Comparison of ENCODE assay signal across 8 cellular contexts in genomic region chr15:70488002-70488605, GRCh38.
DNase-seq lines count a peak whose midpoint lies in the region; ATAC-seq, FAIRE-seq and TF ChIP-seq lines count a peak whose summit lies in the region.

No MANE protein-coding gene starts in this region.

- peaks cover 8 to 17% of the 10 kb centered on the region in 2 donors for H3K27me3 Mint-ChIP-seq in CD8-positive, alpha-beta memory T cell
- peaks cover 2% of the 10 kb centered on the region for H3K27me3 Mint-ChIP-seq in activated naive CD4-positive, alpha-beta T cell treated with anti-CD3 and anti-CD28 coated beads for 36 hours (ENCODE audit: low read depth)
- H3K27me3 Mint-ChIP-seq in glutamatergic neuron (ENCODE audit: unreplicated experiment), result peaks cover 8% of the 10 kb centered on the region

- H3K4me3 ChIP-seq in CD8-positive, alpha-beta memory T cell (ENCODE audit: low read length), result no peak overlapping the region

- peaks cover 0 to 1% (median 0%) of the 10 kb centered on the region in 5 donors for H3K9me3 Mint-ChIP-seq in CD8-positive, alpha-beta memory T cell
- no peaks in the 10 kb centered on the region for H3K9me3 Mint-ChIP-seq in activated naive CD4-positive, alpha-beta T cell treated with anti-CD3 and anti-CD28 coated beads for 36 hours
- peaks cover 7% of the 10 kb centered on the region for H3K9me3 Mint-ChIP-seq in glutamatergic neuron (ENCODE audit: unreplicated experiment)

- CTCF ChIA-PET in CD8-positive, alpha-beta memory T cell (lab: Charles Lee), result interaction anchor here (0.6 to 4.8 kb wide), 29 partner anchors 8 to 1025 kb away, joined by 3 to 34 read pairs (median 3); partner anchors contain the start of gene TLE3
- CTCF ChIA-PET in activated naive CD4-positive, alpha-beta T cell treated with anti-CD3 and anti-CD28 coated beads for 36 hours (lab: Charles Lee), result interaction anchor here (0.6 to 7.4 kb wide), 29 partner anchors 8 to 1020 kb away, joined by 3 to 120 read pairs (median 3); no protein-coding TSS in a partner anchor

- H3K4me1 Mint-ChIP-seq in CD8-positive, alpha-beta memory T cell, result peaks cover 60 to 68% (median 63%) of the 10 kb centered on the region in 3 donors
- H3K4me1 Mint-ChIP-seq in activated naive CD4-positive, alpha-beta T cell treated with anti-CD3 and anti-CD28 coated beads for 36 hours (ENCODE audit: low read depth), result peaks cover 42% of the 10 kb centered on the region
- peaks cover 7% of the 10 kb centered on the region for H3K4me1 Mint-ChIP-seq in glutamatergic neuron (ENCODE audit: low read depth, unreplicated experiment)

- H3K27me3 ChIP-seq in CD8-positive, alpha-beta memory T cell (ENCODE audit: insufficient read depth, low read length, poor library complexity, severe bottlenecking), result no peaks in the 10 kb centered on the region

- H3K36me3 ChIP-seq in CD8-positive, alpha-beta memory T cell (ENCODE audit: insufficient read depth, low read length), result no peaks in the 10 kb centered on the region

- peak; percentile 58 for FAIRE-seq in HTR-8/SVneo (lab: Jason Lieb, UNC)

- peak; percentile 55 to 80 (median 60) for DNase-seq in CD8-positive, alpha-beta memory T cell
- DNase-seq in HTR-8/SVneo (ENCODE audit: insufficient read length, low spot score) (peak; percentile 73), SK-MEL-5 (ENCODE audit: low read depth, low spot score) (peak; percentile 77), glutamatergic neuron (peak; percentile 82), pons (ENCODE audit: low spot score) (peak; percentile 68)
- DNase-seq in activated naive CD4-positive, alpha-beta T cell treated with anti-CD3 and anti-CD28 coated beads for 36 hours, result peak; percentile 84

- H3K27ac Mint-ChIP-seq in CD8-positive, alpha-beta memory T cell, result peak overlapping the region in 2 of 8 donors; percentile 11 to 68
- H3K27ac Mint-ChIP-seq in activated naive CD4-positive, alpha-beta T cell treated with anti-CD3 and anti-CD28 coated beads for 36 hours, result no peak overlapping the region
- no peak overlapping the region for H3K27ac Mint-ChIP-seq in glutamatergic neuron (ENCODE audit: unreplicated experiment)

- in situ Hi-C loops in SK-MEL-5 (cut with HindIII; ENCODE audit: low pct_unique_long_range_greater_than_20kb, low sequenced_read_pairs), result no loop called here

- POLR2A ChIA-PET in CD8-positive, alpha-beta memory T cell (lab: Charles Lee), result interaction anchor here (0.6 to 1.0 kb wide), 2 partner anchors 47 to 390 kb away, joined by 3 read pairs; no protein-coding TSS in a partner anchor

- no peak for ATAC-seq in GM19328 (IDR thresholded peaks at IDR 0.05; ENCODE audit: unreplicated experiment)
- ATAC-seq in GM18519 (IDR thresholded peaks at IDR 0.05; ENCODE audit: low FRiP score, unreplicated experiment), result no peak

- no peaks in the 10 kb centered on the region for H3K9me3 ChIP-seq in CD8-positive, alpha-beta memory T cell (ENCODE audit: low read length)

- peak; percentile 98 for TF ChIP-seq CTCF in glutamatergic neuron (IDR thresholded peaks at IDR 0.05; ENCODE audit: partially characterized antibody, unreplicated experiment)

- H3K36me3 Mint-ChIP-seq in CD8-positive, alpha-beta memory T cell, result peaks cover 0 to 2% (median 0%) of the 10 kb centered on the region in 3 donors
- no peaks in the 10 kb centered on the region for H3K36me3 Mint-ChIP-seq in activated naive CD4-positive, alpha-beta T cell treated with anti-CD3 and anti-CD28 coated beads for 36 hours (ENCODE audit: low read depth)
- no peaks in the 10 kb centered on the region for H3K36me3 Mint-ChIP-seq in glutamatergic neuron (ENCODE audit: unreplicated experiment)

- intact Hi-C loops in activated naive CD4-positive, alpha-beta T cell treated with anti-CD3 and anti-CD28 coated beads for 36 hours (cut with micrococcal nuclease), result loop anchor here (2.0 to 10.0 kb wide), 2 partner anchors 21 to 123 kb away; no protein-coding TSS in a partner anchor

- H3K27ac ChIP-seq in CD8-positive, alpha-beta memory T cell (ENCODE audit: low read depth, low read length), result no peak overlapping the region

- peaks cover 66% of the 10 kb centered on the region for H3K4me1 ChIP-seq in CD8-positive, alpha-beta memory T cell (ENCODE audit: insufficient read depth, low read length)

- H3K4me3 Mint-ChIP-seq in CD8-positive, alpha-beta memory T cell, result peak overlapping the region in 1 of 7 donors; percentile 13
- H3K4me3 Mint-ChIP-seq in activated naive CD4-positive, alpha-beta T cell treated with anti-CD3 and anti-CD28 coated beads for 36 hours, result no peak overlapping the region
- no peak overlapping the region for H3K4me3 Mint-ChIP-seq in glutamatergic neuron (ENCODE audit: unreplicated experiment)
